Comparison of ENCODE assay signal across 16 cellular contexts in the genomic region with DNA sequence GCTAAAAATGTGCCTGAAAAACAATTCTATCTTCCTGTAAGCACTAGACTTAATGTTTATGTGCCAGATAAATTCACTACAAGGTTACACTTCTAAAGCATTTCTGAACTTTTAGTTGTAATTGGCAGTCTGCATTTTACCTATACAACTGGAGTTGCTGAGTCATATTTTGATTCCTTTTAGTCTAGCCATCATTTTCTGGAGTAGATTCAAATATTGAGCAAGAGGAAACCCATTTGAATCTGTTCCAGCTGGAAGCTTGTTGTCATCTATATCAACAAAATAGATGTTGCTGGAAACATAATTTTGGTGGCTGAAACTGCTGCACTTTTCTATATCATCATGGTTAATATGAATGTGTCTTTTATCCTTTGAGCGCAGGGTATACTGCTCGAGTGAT.
DNase-seq lines count a peak whose midpoint lies in the region; TF ChIP-seq lines count a peak whose summit lies in the region.
"Had no signal": no experiment of that assay in that cellular context is flagged by ENCODE, and none has a peak within 500 bp of the region (broad histone marks: within the 10 kb centered on the region; RNA-seq: fewer than 3 reads in every experiment).

No MANE protein-coding gene starts in this region.

- no peak for TF ChIP-seq POLR2A in lower leg skin (IDR thresholded peaks at IDR 0.05)

- H3K79me2 ChIP-seq in ACC112 (ENCODE audit: control insufficient read depth, insufficient read depth, low read length, unreplicated experiment): no peaks in the 10 kb centered on the region

- intact Hi-C loops in dorsolateral prefrontal cortex (cut with DNase I): no loop called here
- intact Hi-C loops in lower leg skin (cut with DNase I; ENCODE audit: low total_unique reads): no loop called here

- H3K4me3 ChIP-seq in ACC112 (ENCODE audit: low read depth, low read length): no peak overlapping the region
- no peak overlapping the region for H3K4me3 ChIP-seq in dorsolateral prefrontal cortex
- no peak overlapping the region for H3K4me3 ChIP-seq in lower leg skin (ENCODE audit: low read depth, poor library complexity, severe bottlenecking)
- H3K4me3 ChIP-seq: sigmoid colon, vagina had no signal

- peaks cover 9% of the 10 kb centered on the region for H3K4me1 ChIP-seq in ACC112 (ENCODE audit: control insufficient read depth, insufficient read depth, low read length, unreplicated experiment)
- H3K4me1 ChIP-seq: sigmoid colon, vagina had no signal

- H3K27me3 ChIP-seq in ACC112 (ENCODE audit: insufficient read depth, low read length): no peaks in the 10 kb centered on the region
- H3K27me3 ChIP-seq in dorsolateral prefrontal cortex: no peaks in the 10 kb centered on the region
- H3K27me3 ChIP-seq: sigmoid colon, vagina had no signal

- H2AFZ ChIP-seq in ACC112 (ENCODE audit: low read length, unreplicated experiment): no peak overlapping the region

- TF ChIP-seq EP300 in Ishikawa (IDR thresholded peaks at IDR 0.05; ENCODE audit: borderline replicate concordance): no peak

- TF ChIP-seq RAD21 in Ishikawa (IDR thresholded peaks at IDR 0.05; ENCODE audit: low read depth): no peak

- 86 to 90% methylated on average over 2 of the region's 2 CpGs for WGBS in lower leg skin, 2 donors

- no peaks in the 10 kb centered on the region for H3K36me3 ChIP-seq in ACC112 (ENCODE audit: insufficient read depth, low read length)
- H3K36me3 ChIP-seq: sigmoid colon, vagina had no signal

- TF ChIP-seq CTCF in dorsolateral prefrontal cortex (IDR thresholded peaks at IDR 0.05 in 54 of 56, conservative IDR thresholded peaks at IDR 0.05 in 2 of 56; ENCODE audit: low read depth in 1 of 56, partially characterized antibody in 56 of 56) (no peak), lower leg skin (IDR thresholded peaks at IDR 0.05) (no peak)

- H3K27ac ChIP-seq in ACC112 (ENCODE audit: low read depth, low read length) (peak overlapping the region; percentile 28), dorsolateral prefrontal cortex (peak overlapping the region in 5 of 59 donors; percentile 1 to 45 (median 3))
- H3K27ac ChIP-seq: sigmoid colon, vagina had no signal

- peak; percentile 42 for DNase-seq in astrocyte of the hippocampus (ENCODE audit: low read depth, low spot score)
- peak; percentile 6 for DNase-seq in kidney glomerular epithelial cell (lab: John Stamatoyannopoulos, UW)
- DNase-seq in dorsolateral prefrontal cortex: no peak
- no peak for DNase-seq in lower leg skin (ENCODE audit: low spot score in 2 of 2)
- no peak for DNase-seq in NCI-H524 treated with DMSO at 0.1 percent for 48 hours (lab: John Stamatoyannopoulos, UW)
- no peak for DNase-seq in amniotic stem cell (lab: John Stamatoyannopoulos, UW)
- DNase-seq: activated CD4-positive, alpha-beta memory T cell treated with anti-CD3 and anti-CD28 coated beads, Interleukin-2, amount 10 ng/mL, durations not matched to agents 7 days and 5 days; activated T-cell treated with anti-CD3 and anti-CD28 coated beads, Interleukin-2, amount 50 U/mL, for 4 hours; IMR-90; left ventricle myocardium superior; occipital lobe; sigmoid colon; stimulated activated CD4-positive, alpha-beta T cell treated with anti-CD3 and anti-CD28 coated beads, Interleukin-2, amount 100 ng/mL, for 48 hours had no signal

TF ChIP-seq in Ishikawa, 13 proteins besides CTCF, POLR2A, EP300 and RAD21:
- TF ChIP-seq ZBTB7A (IDR thresholded peaks at IDR 0.05; ENCODE audit: low read depth) (no peak), CEBPB (IDR thresholded peaks at IDR 0.05) (0 out of 2 replicates have a peak, but pooled peaks have one; percentile 24), NFIC (IDR thresholded peaks at IDR 0.05) (0 out of 2 replicates have a peak, but pooled peaks have one; percentile 22), FOXM1 (IDR thresholded peaks at IDR 0.05; ENCODE audit: borderline replicate concordance, low read depth) (no peak), CREB1 (IDR thresholded peaks at IDR 0.05; ENCODE audit: low read depth) (no peak)

Comparison
In these comparisons a context has a peak if more than half of its experiments do, and no peak if none do; other contexts are left out.
1. DNase-seq: peak in astrocyte of the hippocampus (single experiment) and kidney glomerular epithelial cell (single experiment); none in dorsolateral prefrontal cortex (0 of 10), lower leg skin (0 of 2), NCI-H524 treated with DMSO at 0.1 percent for 48 hours (single experiment) and amniotic stem cell (single experiment).